Comparison of ENCODE assay signal across 8 cellular contexts in the genomic region with DNA sequence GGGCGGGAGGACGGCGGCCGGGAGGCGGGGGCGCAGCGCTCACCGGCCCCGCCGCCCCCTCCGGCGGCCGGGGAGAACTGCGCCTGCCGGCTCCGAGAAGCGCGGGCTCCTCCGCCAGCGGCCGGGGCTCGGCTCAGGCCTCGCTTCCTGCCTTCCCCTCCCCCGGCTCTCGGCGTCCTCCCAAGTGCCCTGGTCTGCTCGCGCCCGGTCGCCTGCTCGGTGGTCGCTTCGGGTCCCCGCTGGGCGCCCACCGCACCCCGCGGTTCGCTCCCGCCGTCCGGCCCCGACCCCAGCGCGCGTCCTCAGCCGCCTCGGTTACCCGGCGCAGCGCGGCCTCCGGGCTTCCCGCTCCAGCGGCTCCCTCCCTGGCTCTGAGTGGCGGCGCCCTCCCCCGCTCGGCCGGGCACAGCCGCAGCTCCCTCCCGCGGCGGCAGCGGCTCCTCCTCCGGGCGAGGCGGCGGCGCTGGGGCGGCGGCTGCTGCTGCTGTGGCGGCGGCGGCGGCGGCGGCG. TPM values are rescaled to one million over a fixed set of nuclear protein-coding genes. Genes with fewer than 3 reads are reported as not detected.
DNase-seq lines count a peak whose midpoint lies in the region; ATAC-seq and TF ChIP-seq lines count a peak whose summit lies in the region.

No MANE protein-coding gene starts in this region.

- DNase-seq in C1 segment of cervical spinal cord (lab: John Stamatoyannopoulos, UW) (peak in 8 of 14 donors; percentile 51 to 85 (median 71)), RPMI7951 (ENCODE audit: low read depth) (peak; percentile 61), head of caudate nucleus (peak in 32 of 42 donors; percentile 36 to 88 (median 66)), pons (ENCODE audit: low spot score) (no peak)
- peak; percentile 49 for DNase-seq in activated gamma-delta T cell treated with anti-CD3 and anti-CD28 coated beads, Interleukin-2, amount 50 U/mL, for 16 hours (ENCODE audit: low read depth)

- in situ Hi-C loops in GM18951 (cut with MboI; ENCODE audit: low sequenced_read_pairs, unreplicated experiment): loop anchor here (25.0 kb wide), 1 partner anchor 293 kb away; a partner anchor contains a TSS

- H3K9me3 ChIP-seq in parathyroid adenoma (ENCODE audit: control insufficient read depth, low read length): no peaks in the 10 kb centered on the region

- intact Hi-C loops in head of caudate nucleus (cut with DNase I): loop anchor here (2.0 kb wide), 2 partner anchors 90 to 108 kb away; a partner anchor contains a TSS

- H3K4me1 ChIP-seq in parathyroid adenoma: peaks cover 25% of the 10 kb centered on the region

- H3K27ac ChIP-seq in parathyroid adenoma: peak overlapping the region; percentile 94

- H3K79me2 ChIP-seq in parathyroid adenoma: peaks cover 26% of the 10 kb centered on the region

- H3K4me3 ChIP-seq in parathyroid adenoma (ENCODE audit: low read depth, low read length): peak overlapping the region; percentile 73

- TF ChIP-seq CTCF in parathyroid adenoma (IDR thresholded peaks at IDR 0.05): peak; percentile 47

- no peaks in the 10 kb centered on the region for H3K27me3 ChIP-seq in parathyroid adenoma (ENCODE audit: control insufficient read depth, insufficient read depth, low read length)

- peak; percentile 50 for TF ChIP-seq POLR2A in GM18951 (IDR thresholded peaks at IDR 0.05; ENCODE audit: extremely low read depth, insufficient read depth, insufficient read length)

- H3K9ac ChIP-seq in parathyroid adenoma: no peak overlapping the region

- H3K36me3 ChIP-seq in parathyroid adenoma (ENCODE audit: control insufficient read depth, insufficient read depth, low read length): no peaks in the 10 kb centered on the region

- ATAC-seq in HG03175 (IDR thresholded peaks at IDR 0.05; ENCODE audit: unreplicated experiment): peak; percentile 48

- peak overlapping the region; percentile 57 for H3K4me2 ChIP-seq in parathyroid adenoma (ENCODE audit: low read length)

- peak overlapping the region; percentile 64 for H2AFZ ChIP-seq in parathyroid adenoma

RNA-seq across cellular contexts. Expression of a gene that starts 0.3 kb away (rescaled TPM):
- 40.4 and 41.1 TPM in 2 replicates for total RNA-seq in RPMI7951 (2014; rRNA removed; shearing (Covaris generic))

RNA-seq across cellular contexts. Expression of a gene that starts 19.5 kb away (rescaled TPM):
- total RNA-seq in RPMI7951 (2014; rRNA removed; shearing (Covaris generic)): 19.5 and 27.1 TPM in 2 replicates

RNA-seq across cellular contexts. Expression of a gene that starts 32.4 kb away (rescaled TPM):
- 19.4 and 25.0 TPM in 2 replicates for total RNA-seq in RPMI7951 (2014; rRNA removed; shearing (Covaris generic))

RNA-seq across cellular contexts. Expression of a gene that starts 48.7 kb away (rescaled TPM):
- not detected in 2 replicates for total RNA-seq in RPMI7951 (2014; rRNA removed; shearing (Covaris generic))

RNA-seq across cellular contexts. Expression of a gene that starts 48.8 kb away (rescaled TPM):
- not detected in 2 replicates for total RNA-seq in RPMI7951 (2014; rRNA removed; shearing (Covaris generic))
